ENCODE assay signal across 28 cellular contexts in the genomic region with DNA sequence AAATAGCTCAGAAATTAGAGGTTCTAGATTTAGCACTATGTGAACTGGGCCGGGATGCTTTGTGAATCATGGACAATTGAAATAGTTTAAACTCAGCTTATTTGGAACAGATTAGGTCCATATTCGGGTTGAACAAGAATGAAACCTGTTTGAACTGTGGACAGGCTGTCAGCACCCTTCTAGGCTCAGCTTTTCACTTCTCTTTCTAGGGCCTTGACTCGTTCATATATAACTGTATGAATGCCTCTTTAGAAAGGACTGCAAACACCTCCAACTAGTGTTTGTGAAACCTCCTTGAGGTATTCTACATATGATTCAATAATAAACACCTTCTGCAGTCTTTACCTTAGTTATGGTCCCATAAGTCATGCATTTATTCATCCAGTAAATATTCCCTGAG.
DNase-seq lines count a peak whose midpoint lies in the region; ATAC-seq and TF ChIP-seq lines count a peak whose summit lies in the region.
"Had no signal": no experiment of that assay in that cellular context is flagged by ENCODE, and none has a peak within 500 bp of the region (broad histone marks: within the 10 kb centered on the region; RNA-seq: fewer than 3 reads in every experiment).

No MANE protein-coding gene starts in this region.

- H3K4me3 Mint-ChIP-seq in natural killer cell, result no peak overlapping the region
- H3K4me3 Mint-ChIP-seq: activated naive CD4-positive, alpha-beta T cell treated with anti-CD3 and anti-CD28 coated beads, Interleukin-2, amount 10 ng/mL, durations not matched to agents 7 days and 5 days; brain; H9; IgD-negative memory B cell; stimulated activated memory B cell treated with anti-CD40 and anti-IgM and Interleukin-4, amounts not matched to agents 10 μg/mL and 1 μg/mL and 100 μg/mL, for 72 hours had no signal

- no peaks in the 10 kb centered on the region for H3K27me3 ChIP-seq in Peyer's patch
- H3K27me3 ChIP-seq: left lung, right lobe of liver, suprapubic skin had no signal

- ATAC-seq in GM19351 (IDR thresholded peaks at IDR 0.05; ENCODE audit: unreplicated experiment) (peak; percentile 67), HG02610 (IDR thresholded peaks at IDR 0.05; ENCODE audit: unreplicated experiment) (peak; percentile 60), HG03565 (IDR thresholded peaks at IDR 0.05; ENCODE audit: unreplicated experiment) (peak; percentile 59), natural killer cell (no peak), HG02571 (IDR thresholded peaks at IDR 0.05; ENCODE audit: unreplicated experiment) (no peak)
- ATAC-seq: right lobe of liver; stimulated activated memory B cell treated with anti-CD40 and anti-IgM and Interleukin-4, amounts not matched to agents 10 μg/mL and 1 μg/mL and 100 μg/mL, for 72 hours had no signal

- no peaks in the 10 kb centered on the region for H3K4me1 Mint-ChIP-seq in natural killer cell

- no peaks in the 10 kb centered on the region for H3K9me3 ChIP-seq in Peyer's patch
- H3K9me3 ChIP-seq: left lung, neutrophil, right lobe of liver, suprapubic skin had no signal

- H3K4me3 ChIP-seq in GM12865 (ENCODE audit: low read depth, low read length) (no peak overlapping the region), Peyer's patch (no peak overlapping the region)
- H3K4me3 ChIP-seq: left lung, right lobe of liver, suprapubic skin had no signal

- no peaks in the 10 kb centered on the region for H3K9me3 Mint-ChIP-seq in natural killer cell
- H3K9me3 Mint-ChIP-seq: activated naive CD4-positive, alpha-beta T cell treated with anti-CD3 and anti-CD28 coated beads, Interleukin-2, amount 10 ng/mL, durations not matched to agents 7 days and 5 days; brain; H9; IgD-negative memory B cell; stimulated activated memory B cell treated with anti-CD40 and anti-IgM and Interleukin-4, amounts not matched to agents 10 μg/mL and 1 μg/mL and 100 μg/mL, for 72 hours had no signal

- no peak overlapping the region for H3K27ac ChIP-seq in Peyer's patch
- H3K27ac ChIP-seq: left lung, neutrophil, right lobe of liver, suprapubic skin, WERI-Rb-1 had no signal

- no peak overlapping the region for H3K27ac Mint-ChIP-seq in natural killer cell
- H3K27ac Mint-ChIP-seq: activated naive CD4-positive, alpha-beta T cell treated with anti-CD3 and anti-CD28 coated beads, Interleukin-2, amount 10 ng/mL, durations not matched to agents 7 days and 5 days; brain; H9; IgD-negative memory B cell; progenitor cell of endocrine pancreas; stimulated activated memory B cell treated with anti-CD40 and anti-IgM and Interleukin-4, amounts not matched to agents 10 μg/mL and 1 μg/mL and 100 μg/mL, for 72 hours had no signal

- no peaks in the 10 kb centered on the region for H3K4me1 ChIP-seq in Peyer's patch
- H3K4me1 ChIP-seq: right lobe of liver had no signal

- TF ChIP-seq CTCF in GM12865 (IDR thresholded peaks at IDR 0.05; ENCODE audit: insufficient read depth, low read depth, low read length, missing control alignments), result no peak
- TF ChIP-seq CTCF in natural killer cell (IDR thresholded peaks at IDR 0.05), result no peak
- no peak for TF ChIP-seq CTCF in Peyer's patch (IDR thresholded peaks at IDR 0.05)

- DNase-seq in GM12865 (ENCODE audit: low read depth), result peak; percentile 44
- DNase-seq in natural killer cell, result no peak
- no peak for DNase-seq in activated CD4-positive, CD25-positive, alpha-beta regulatory T cell treated with anti-CD3 and anti-CD28 coated beads, Interleukin-2, amount 50 U/mL, for 72 hours
- DNase-seq in Peyer's patch, result no peak
- DNase-seq: ACHN; activated naive CD4-positive, alpha-beta T cell treated with anti-CD3 and anti-CD28 coated beads, Interleukin-2, amount 10 ng/mL, durations not matched to agents 7 days and 5 days; DMS153; H9; left lung; NCI-H1092; NCI-H187; NCI-H524 treated with DMSO at 0.1 percent for 48 hours; right lobe of liver; SHP77 treated with DMSO at 0.1 percent for 48 hours; stimulated activated CD4-positive, alpha-beta T cell treated with anti-CD3 and anti-CD28 coated beads, Interleukin-12 subunit alpha, Interleukin-12 subunit beta, amount 100 ng/mL, for 4 hours; stimulated activated CD4-positive, alpha-beta T cell treated with anti-CD3 and anti-CD28 coated beads, Interleukin-4, amount 100 ng/mL, for 24 hours; T-helper 9 cell; WERI-Rb-1 had no signal

- intact Hi-C loops in natural killer cell (cut with micrococcal nuclease), result no loop called here

- TF ChIP-seq POLR2A in Peyer's patch (IDR thresholded peaks at IDR 0.05), result no peak

- no peaks in the 10 kb centered on the region for H3K36me3 Mint-ChIP-seq in natural killer cell
- H3K36me3 Mint-ChIP-seq: activated naive CD4-positive, alpha-beta T cell treated with anti-CD3 and anti-CD28 coated beads, Interleukin-2, amount 10 ng/mL, durations not matched to agents 7 days and 5 days; brain; stimulated activated memory B cell treated with anti-CD40 and anti-IgM and Interleukin-4, amounts not matched to agents 10 μg/mL and 1 μg/mL and 100 μg/mL, for 72 hours had no signal

- peaks cover 8 to 10% of the 10 kb centered on the region in 2 donors for H3K27me3 Mint-ChIP-seq in natural killer cell (ENCODE audit: low read depth in 2 of 2)
- H3K27me3 Mint-ChIP-seq: IgD-negative memory B cell; stimulated activated memory B cell treated with anti-CD40 and anti-IgM and Interleukin-4, amounts not matched to agents 10 μg/mL and 1 μg/mL and 100 μg/mL, for 72 hours had no signal

- H3K36me3 ChIP-seq in Peyer's patch, result no peaks in the 10 kb centered on the region
- H3K36me3 ChIP-seq: left lung, neutrophil, right lobe of liver, suprapubic skin, WERI-Rb-1 had no signal

Comparison
In these comparisons a context has a peak if more than half of its experiments do, and no peak if none do; other contexts are left out.
1. ATAC-seq: peak in GM19351 (single experiment), HG02610 (single experiment) and HG03565 (single experiment); none in natural killer cell (0 of 3) and HG02571 (single experiment).